Comparison of ENCODE assay signal across 1 cellular context in genomic region chr1:41239988-41240610, GRCh38.
TF ChIP-seq lines count a peak whose summit lies in the region.

No MANE protein-coding gene starts in this region.

TF ChIP-seq in HepG2, 621 proteins besides CTCF, POLR2A, EP300 and RAD21 (continued from another document and continues in another):
- no peak for TF ChIP-seq GMEB2 (CRISPR knock-in tag; IDR thresholded peaks at IDR 0.05; ENCODE audit: low read depth)
- no peak for TF ChIP-seq MXD4 (CRISPR knock-in tag; IDR thresholded peaks at IDR 0.05)
- TF ChIP-seq ZNF207 (IDR thresholded peaks at IDR 0.05; ENCODE audit: borderline replicate concordance) = no peak
- TF ChIP-seq RERE (CRISPR knock-in tag; IDR thresholded peaks at IDR 0.05; ENCODE audit: low read depth) = peak; percentile 97
- peak; percentile 84 for TF ChIP-seq HNF4A (CRISPR knock-in tag; IDR thresholded peaks at IDR 0.05)
- peak; percentile 43; the same call in 1 of the 2 replicates for TF ChIP-seq ZBTB7B (CRISPR knock-in tag; IDR thresholded peaks at IDR 0.05)
- no peak for TF ChIP-seq ZEB1 (IDR thresholded peaks at IDR 0.05; ENCODE audit: insufficient replicate concordance, low read depth)
- no peak for TF ChIP-seq SYNCRIP (IDR thresholded peaks at IDR 0.05; ENCODE audit: insufficient read depth, low read depth, low read length)
- TF ChIP-seq DPF2 (CRISPR knock-in tag; IDR thresholded peaks at IDR 0.05; ENCODE audit: borderline replicate concordance, low read depth) = peak; percentile 78
- peak; percentile 58; the same call in 1 of the 2 replicates for TF ChIP-seq SIX4 (CRISPR knock-in tag; IDR thresholded peaks at IDR 0.05)
- TF ChIP-seq RFXANK (CRISPR knock-in tag; IDR thresholded peaks at IDR 0.05) = 0 out of 2 replicates have a peak, but pooled peaks have one; percentile 27
- no peak for TF ChIP-seq JARID2 (CRISPR knock-in tag; IDR thresholded peaks at IDR 0.05; ENCODE audit: insufficient replicate concordance)
- TF ChIP-seq ZNF549 (CRISPR knock-in tag; IDR thresholded peaks at IDR 0.05) = no peak
- no peak for TF ChIP-seq SALL2 (CRISPR knock-in tag; IDR thresholded peaks at IDR 0.05)
- TF ChIP-seq NCOA2 (CRISPR knock-in tag; IDR thresholded peaks at IDR 0.05) = peak; percentile 97
- TF ChIP-seq ZNF142 (CRISPR knock-in tag; IDR thresholded peaks at IDR 0.05) = no peak
- TF ChIP-seq SOX6 (IDR thresholded peaks at IDR 0.05) = no peak
- peak; percentile 92 for TF ChIP-seq SOX6 (CRISPR knock-in tag; IDR thresholded peaks at IDR 0.05)
- TF ChIP-seq ZC3H13 (CRISPR knock-in tag; IDR thresholded peaks at IDR 0.05) = no peak
- no peak for TF ChIP-seq ZNF282 (IDR thresholded peaks at IDR 0.05; ENCODE audit: partially characterized antibody)
- TF ChIP-seq ARNT (IDR thresholded peaks at IDR 0.05) = no peak
- TF ChIP-seq SNAPC4 (CRISPR knock-in tag; IDR thresholded peaks at IDR 0.05) = no peak
- TF ChIP-seq CBX5 (CRISPR knock-in tag; IDR thresholded peaks at IDR 0.05; ENCODE audit: borderline replicate concordance) = no peak
- no peak for TF ChIP-seq ZKSCAN5 (CRISPR knock-in tag; IDR thresholded peaks at IDR 0.05)
- TF ChIP-seq ZFP1 (CRISPR knock-in tag; IDR thresholded peaks at IDR 0.05) = peak; percentile 83
- no peak for TF ChIP-seq NFYC (CRISPR knock-in tag; IDR thresholded peaks at IDR 0.05)
- TF ChIP-seq ZNF121 (CRISPR knock-in tag; IDR thresholded peaks at IDR 0.05) = 0 out of 2 replicates have a peak, but pooled peaks have one; percentile 2
- TF ChIP-seq ZNF292 (CRISPR knock-in tag; IDR thresholded peaks at IDR 0.05; ENCODE audit: borderline replicate concordance, low read depth) = no peak
- no peak for TF ChIP-seq TRIM24 (CRISPR knock-in tag; IDR thresholded peaks at IDR 0.05)
- no peak for TF ChIP-seq ZNF660 (CRISPR knock-in tag; IDR thresholded peaks at IDR 0.05; ENCODE audit: borderline replicate concordance, low read depth)
- TF ChIP-seq TBP (CRISPR knock-in tag; IDR thresholded peaks at IDR 0.05) = no peak
- TF ChIP-seq ZC3H4 (CRISPR knock-in tag; IDR thresholded peaks at IDR 0.05; ENCODE audit: borderline replicate concordance) = no peak
- no peak for TF ChIP-seq TAF15 (IDR thresholded peaks at IDR 0.05; ENCODE audit: low read depth, low read length, poor library complexity, severe bottlenecking)
- TF ChIP-seq ZFP82 (CRISPR knock-in tag; IDR thresholded peaks at IDR 0.05; ENCODE audit: borderline replicate concordance) = no peak
- no peak for TF ChIP-seq TMF1 (CRISPR knock-in tag; IDR thresholded peaks at IDR 0.05; ENCODE audit: low read depth)
- no peak for TF ChIP-seq CHCHD3 (CRISPR knock-in tag; IDR thresholded peaks at IDR 0.05)
- TF ChIP-seq PRDM4 (CRISPR knock-in tag; IDR thresholded peaks at IDR 0.05; ENCODE audit: borderline replicate concordance) = no peak
- TF ChIP-seq MYC (CRISPR knock-in tag; IDR thresholded peaks at IDR 0.05; ENCODE audit: borderline replicate concordance) = no peak
- no peak for TF ChIP-seq ZNF414 (CRISPR knock-in tag; IDR thresholded peaks at IDR 0.05)
- no peak for TF ChIP-seq ZNF879 (CRISPR knock-in tag; IDR thresholded peaks at IDR 0.05)
- no peak for TF ChIP-seq GTF3A (CRISPR knock-in tag; conservative IDR thresholded peaks at IDR 0.05)
- no peak for TF ChIP-seq HOXA9 (CRISPR knock-in tag; IDR thresholded peaks at IDR 0.05; ENCODE audit: borderline replicate concordance)
- no peak for TF ChIP-seq ZNF44 (CRISPR knock-in tag; IDR thresholded peaks at IDR 0.05)
- no peak for TF ChIP-seq ZBTB3 (CRISPR knock-in tag; IDR thresholded peaks at IDR 0.05; ENCODE audit: borderline replicate concordance, low read depth)
